Comparison of ENCODE assay signal across 13 cellular contexts in genomic region chr4:118825799-118826198, GRCh38.
DNase-seq lines count a peak whose midpoint lies in the region; ATAC-seq and TF ChIP-seq lines count a peak whose summit lies in the region.
"Had no signal": no experiment of that assay in that cellular context is flagged by ENCODE, and none has a peak within 500 bp of the region (broad histone marks: within the 10 kb centered on the region; RNA-seq: fewer than 3 reads in every experiment).

No MANE protein-coding gene starts in this region.

- DNase-seq in central memory CD8-positive, alpha-beta T cell (ENCODE audit: low spot score in 2 of 2): no peak
- DNase-seq in WERI-Rb-1 (no peak), NCI-H1105 treated with DMSO at 0.1 percent for 48 hours (lab: John Stamatoyannopoulos, UW) (no peak), NCI-H82 treated with DMSO at 0.1 percent for 48 hours (lab: John Stamatoyannopoulos, UW; ENCODE audit: unreplicated experiment) (no peak)
- no peak for DNase-seq in stimulated activated CD8-positive, alpha-beta memory T cell treated with anti-CD3 and anti-CD28 coated beads, Interleukin-4, amount 100 ng/mL, for 48 hours
- DNase-seq: amniotic stem cell; effector memory CD4-positive, alpha-beta T cell; NCI-H2029; T-cell had no signal

- H3K27me3 Mint-ChIP-seq in central memory CD8-positive, alpha-beta T cell: no peaks in the 10 kb centered on the region
- H3K27me3 Mint-ChIP-seq: T-cell, type B pancreatic cell had no signal

- no peak overlapping the region for H3K4me3 Mint-ChIP-seq in central memory CD8-positive, alpha-beta T cell
- H3K4me3 Mint-ChIP-seq: T-cell, type B pancreatic cell had no signal

- no peaks in the 10 kb centered on the region for H3K9me3 ChIP-seq in WERI-Rb-1 (ENCODE audit: severe bottlenecking)

- ATAC-seq in GM18858 (IDR thresholded peaks at IDR 0.05; ENCODE audit: unreplicated experiment) (peak; percentile 68), GM21423 (IDR thresholded peaks at IDR 0.05; ENCODE audit: unreplicated experiment) (peak; percentile 54), HG02981 (IDR thresholded peaks at IDR 0.05; ENCODE audit: unreplicated experiment) (peak; percentile 37)
- no peak for ATAC-seq in central memory CD8-positive, alpha-beta T cell (replicated peaks; ENCODE audit: extremely low read depth, poor library complexity, severe bottlenecking)
- ATAC-seq: T-cell had no signal

- H3K4me1 Mint-ChIP-seq in central memory CD8-positive, alpha-beta T cell: peaks cover 30% of the 10 kb centered on the region

- peaks cover 31% of the 10 kb centered on the region for H3K36me3 Mint-ChIP-seq in central memory CD8-positive, alpha-beta T cell (ENCODE audit: insufficient read depth)

- peaks cover 8% of the 10 kb centered on the region for H3K36me3 ChIP-seq in WERI-Rb-1

- H3K9me3 Mint-ChIP-seq in central memory CD8-positive, alpha-beta T cell: no peaks in the 10 kb centered on the region
- H3K9me3 Mint-ChIP-seq: T-cell, type B pancreatic cell had no signal

- H3K27ac ChIP-seq in WERI-Rb-1: no peak overlapping the region

- no peaks in the 10 kb centered on the region for H3K27me3 ChIP-seq in WERI-Rb-1 (ENCODE audit: insufficient read depth, low read depth, severe bottlenecking)

- H3K27ac Mint-ChIP-seq in central memory CD8-positive, alpha-beta T cell (ENCODE audit: low read depth): peak overlapping the region; percentile 52
- H3K27ac Mint-ChIP-seq: T-cell, type B pancreatic cell had no signal

- no peak overlapping the region for H3K4me3 ChIP-seq in WERI-Rb-1 (ENCODE audit: low read depth, low read length)

- TF ChIP-seq CTCF in WERI-Rb-1 (IDR thresholded peaks at IDR 0.05; ENCODE audit: low read depth, low read length): no peak
